Comparison of ENCODE assay signal across 33 cellular contexts in genomic region chr18:25039781-25040180, GRCh38.
"Had no signal": no experiment of that assay in that cellular context is flagged by ENCODE, and none has a peak within 500 bp of the region (broad histone marks: within the 10 kb centered on the region; RNA-seq: fewer than 3 reads in every experiment).

No MANE protein-coding gene starts in this region.

- H3K4me3 Mint-ChIP-seq: effector memory CD8-positive, alpha-beta T cell; immature natural killer cell; memory B cell; mesothelial cell of epicardium; naive B cell; nephron; stimulated activated naive CD8-positive, alpha-beta T cell treated with anti-CD3 and anti-CD28 coated beads, Interleukin-15, amount 100 ng/mL, for 72 hours had no signal

- H3K36me3 ChIP-seq: esophagus squamous epithelium, heart right ventricle, neutrophil, pancreas, right lobe of liver, suprapubic skin, transverse colon had no signal

- H3K27me3 ChIP-seq: neutrophil, pancreas, right lobe of liver, suprapubic skin, transverse colon had no signal

- H3K4me3 ChIP-seq: esophagus squamous epithelium, heart right ventricle, lung, mucosa of descending colon, pancreas, right lobe of liver, smooth muscle cell, suprapubic skin, transverse colon had no signal

- H3K4me1 ChIP-seq: esophagus squamous epithelium, pancreas, right lobe of liver, suprapubic skin had no signal

- H3K27ac ChIP-seq: esophagus squamous epithelium, heart right ventricle, neutrophil, pancreas, right lobe of liver, suprapubic skin, transverse colon had no signal

- H3K36me3 Mint-ChIP-seq: immature natural killer cell, memory B cell, mesothelial cell of epicardium had no signal

- H3K9me3 ChIP-seq: esophagus squamous epithelium, heart right ventricle, mucosa of descending colon, neutrophil, pancreas, right lobe of liver, suprapubic skin, transverse colon had no signal

- H3K4me2 ChIP-seq: smooth muscle cell had no signal

- H3K27ac Mint-ChIP-seq: effector memory CD8-positive, alpha-beta T cell; immature natural killer cell; memory B cell; mesothelial cell of epicardium; nephron; progenitor cell of endocrine pancreas; stimulated activated naive CD8-positive, alpha-beta T cell treated with anti-CD3 and anti-CD28 coated beads, Interleukin-15, amount 100 ng/mL, for 72 hours had no signal

- H3K9me3 Mint-ChIP-seq: memory B cell; mesothelial cell of epicardium; naive B cell; nephron; stimulated activated naive CD8-positive, alpha-beta T cell treated with anti-CD3 and anti-CD28 coated beads, Interleukin-15, amount 100 ng/mL, for 72 hours had no signal

- FAIRE-seq: endometrium, pancreas had no signal

- DNase-seq: cerebellar nuclear complex; cortex of kidney; effector memory CD8-positive, alpha-beta T cell; erythroblast; esophagus squamous epithelium; foreskin melanocyte; glutamatergic neuron; heart right ventricle; hippocampal formation; immature natural killer cell; islet precursor cell; kidney glomerular epithelial cell; left ventricle myocardium superior; mucosa of descending colon; naive B cell; pancreas; right lobe of liver; stimulated activated CD4-positive, alpha-beta T cell treated with anti-CD3 and anti-CD28 coated beads, Interleukin-12 subunit alpha, Interleukin-12 subunit beta, amount 100 ng/mL, for 4 hours; stimulated activated CD4-positive, alpha-beta T cell treated with anti-CD3 and anti-CD28 coated beads, Interleukin-1b, Interleukin-23, amount 100 ng/mL, for 48 hours; stimulated activated CD4-positive, alpha-beta T cell treated with anti-CD3 and anti-CD28 coated beads, Interleukin-4, amount 100 ng/mL, for 1 hour; stimulated activated CD8-positive, alpha-beta memory T cell treated with anti-CD3 and anti-CD28 coated beads, Interleukin-4, amount 100 ng/mL, for 48 hours; stimulated activated naive CD4-positive, alpha-beta T cell; stimulated activated naive CD8-positive, alpha-beta T cell treated with anti-CD3 and anti-CD28 coated beads, Interleukin-15, amount 100 ng/mL, for 72 hours; transverse colon had no signal

- ATAC-seq: effector memory CD8-positive, alpha-beta T cell; heart right ventricle; left ventricle myocardium superior; mucosa of descending colon; pancreas; right lobe of liver; stimulated activated naive CD8-positive, alpha-beta T cell treated with anti-CD3 and anti-CD28 coated beads, Interleukin-15, amount 100 ng/mL, for 72 hours had no signal

- H3K4me1 Mint-ChIP-seq: immature natural killer cell; memory B cell; naive B cell; stimulated activated naive CD8-positive, alpha-beta T cell treated with anti-CD3 and anti-CD28 coated beads, Interleukin-15, amount 100 ng/mL, for 72 hours had no signal
